1 cellular context compared by ENCODE assay signal in genomic region chr17:53627511-53627910, GRCh38.
TF ChIP-seq lines count a peak whose summit lies in the region.

No MANE protein-coding gene starts in this region.

TF ChIP-seq in WTC11, 78 proteins besides CTCF, POLR2A, EP300 and RAD21 (continued from another document):
- no peak for TF ChIP-seq USF1 (CRISPR knock-in tag; IDR thresholded peaks at IDR 0.05)
TF ChIP-seq in WTC11: peak in this region for 0.
